Comparison of ENCODE assay signal across 16 cellular contexts in genomic region chr3:35562141-35562540, GRCh38.
A peak's percentile ranks its signal among the peaks of the same experiment; 100 is the strongest.
DNase-seq lines count a peak whose midpoint lies in the region; ATAC-seq, FAIRE-seq and TF ChIP-seq lines count a peak whose summit lies in the region.
"Had no signal": no experiment of that assay in that cellular context is flagged by ENCODE, and none has a peak within 500 bp of the region (broad histone marks: within the 10 kb centered on the region; RNA-seq: fewer than 3 reads in every experiment).

No MANE protein-coding gene starts in this region.

- H2AFZ ChIP-seq in SU-DHL-6 (ENCODE audit: low read depth, low read length, severe bottlenecking), result peak overlapping the region; percentile 31
- H2AFZ ChIP-seq: GM23338 had no signal

- no peaks in the 10 kb centered on the region for H3K9me2 ChIP-seq in SU-DHL-6 (replicated peaks; ENCODE audit: insufficient read depth, low read length)

- H4K20me1 ChIP-seq in SU-DHL-6 (ENCODE audit: low read depth, low read length), result no peaks in the 10 kb centered on the region
- H4K20me1 ChIP-seq: BLaER1 treated with 17β-estradiol and CSF1 and Interleukin-3, amounts not matched to agents 10 nM and 100 nM had no signal

- no peaks in the 10 kb centered on the region for H3K79me2 ChIP-seq in SU-DHL-6 (ENCODE audit: insufficient read depth, low read length)

- no peak overlapping the region for H3K4me2 ChIP-seq in SU-DHL-6 (ENCODE audit: low read depth, low read length, poor library complexity, severe bottlenecking)
- H3K4me2 ChIP-seq: BLaER1 treated with 17β-estradiol and CSF1 and Interleukin-3, amounts not matched to agents 10 nM and 100 nM; GM23338 had no signal

- H3K36me3 ChIP-seq in SU-DHL-6 (ENCODE audit: low read length), result no peaks in the 10 kb centered on the region
- no peaks in the 10 kb centered on the region for H3K36me3 ChIP-seq in MG63
- H3K36me3 ChIP-seq: BLaER1 treated with 17β-estradiol and CSF1 and Interleukin-3, amounts not matched to agents 10 nM and 100 nM had no signal

- no peaks in the 10 kb centered on the region for H3F3A ChIP-seq in SU-DHL-6 (ENCODE audit: insufficient read depth)

- intact Hi-C loops in dorsolateral prefrontal cortex (cut with DNase I), result no loop called here

- H3K27me3 ChIP-seq in SU-DHL-6 (ENCODE audit: low read length), result no peaks in the 10 kb centered on the region
- no peaks in the 10 kb centered on the region for H3K27me3 ChIP-seq in MG63
- no peaks in the 10 kb centered on the region for H3K27me3 ChIP-seq in dorsolateral prefrontal cortex
- H3K27me3 ChIP-seq: BLaER1 treated with 17β-estradiol and CSF1 and Interleukin-3, amounts not matched to agents 10 nM and 100 nM had no signal

- peak; percentile 97 for FAIRE-seq in D721Med (lab: Jason Lieb, UNC)
- FAIRE-seq: GM12878, GM18507 had no signal

- H3K9ac ChIP-seq in SU-DHL-6 (ENCODE audit: low read length), result no peak overlapping the region
- H3K9ac ChIP-seq: BLaER1 treated with 17β-estradiol and CSF1 and Interleukin-3, amounts not matched to agents 10 nM and 100 nM had no signal

- no peak for ATAC-seq in HG03280 (IDR thresholded peaks at IDR 0.05; ENCODE audit: unreplicated experiment)
- ATAC-seq: GM12878, GM23338 had no signal

- H3K27ac ChIP-seq in SU-DHL-6 (ENCODE audit: low read depth, low read length) (no peak overlapping the region), dorsolateral prefrontal cortex (no peak overlapping the region)
- H3K27ac ChIP-seq: BLaER1 treated with 17β-estradiol and CSF1 and Interleukin-3, amounts not matched to agents 10 nM and 100 nM had no signal

- H3K9me3 ChIP-seq in SU-DHL-6 (ENCODE audit: insufficient read depth, low read length) (0 out of 2 replicates have a peak, but pooled peaks cover 4% of the 10 kb centered on the region), MG63 (no peaks in the 10 kb centered on the region)

- DNase-seq in D721Med (ENCODE audit: insufficient read length, low spot score) (no peak), NCI-H524 treated with DMSO at 0.1 percent for 48 hours (lab: John Stamatoyannopoulos, UW) (peak; percentile 93), retinal pigment epithelial cell (ENCODE audit: low read depth) (peak; percentile 13), MG63 (no peak), dorsolateral prefrontal cortex (no peak)
- DNase-seq: 8988T; ACHN; CD4-positive, CD25-positive, alpha-beta regulatory T cell; DMS 273 treated with DMSO at 0.1 percent for 48 hours; H7 had no signal

- no peak overlapping the region for H3K4me3 ChIP-seq in SU-DHL-6 (ENCODE audit: insufficient read depth, low read length, poor library complexity, severe bottlenecking)
- H3K4me3 ChIP-seq in retinal pigment epithelial cell (ENCODE audit: low read length), result no peak overlapping the region
- no peak overlapping the region for H3K4me3 ChIP-seq in MG63
- H3K4me3 ChIP-seq in dorsolateral prefrontal cortex, result no peak overlapping the region
- H3K4me3 ChIP-seq: BLaER1 treated with 17β-estradiol and CSF1 and Interleukin-3, amounts not matched to agents 10 nM and 100 nM; GM12878; GM23338 had no signal

- TF ChIP-seq CTCF in D721Med (IDR thresholded peaks at IDR 0.05; ENCODE audit: insufficient read depth, missing control alignments), result no peak
- no peak for TF ChIP-seq CTCF in SU-DHL-6 (IDR thresholded peaks at IDR 0.05; ENCODE audit: insufficient read depth, low read length, poor library complexity, severe bottlenecking)
- no peak for TF ChIP-seq CTCF in retinal pigment epithelial cell (conservative IDR thresholded peaks at IDR 0.05; ENCODE audit: low read depth, low read length)
- TF ChIP-seq CTCF in dorsolateral prefrontal cortex (IDR thresholded peaks at IDR 0.05 in 54 of 56, conservative IDR thresholded peaks at IDR 0.05 in 2 of 56; ENCODE audit: low read depth in 1 of 56, partially characterized antibody in 56 of 56), result no peak

Comparison
In these comparisons a context has a peak if more than half of its experiments do, and no peak if none do; other contexts are left out.
1. DNase-seq: peak in NCI-H524 treated with DMSO at 0.1 percent for 48 hours (single experiment) and retinal pigment epithelial cell (single experiment); none in D721Med (single experiment), MG63 (single experiment) and dorsolateral prefrontal cortex (0 of 10).